ENCODE assay signal across 1 cellular context in the genomic region with DNA sequence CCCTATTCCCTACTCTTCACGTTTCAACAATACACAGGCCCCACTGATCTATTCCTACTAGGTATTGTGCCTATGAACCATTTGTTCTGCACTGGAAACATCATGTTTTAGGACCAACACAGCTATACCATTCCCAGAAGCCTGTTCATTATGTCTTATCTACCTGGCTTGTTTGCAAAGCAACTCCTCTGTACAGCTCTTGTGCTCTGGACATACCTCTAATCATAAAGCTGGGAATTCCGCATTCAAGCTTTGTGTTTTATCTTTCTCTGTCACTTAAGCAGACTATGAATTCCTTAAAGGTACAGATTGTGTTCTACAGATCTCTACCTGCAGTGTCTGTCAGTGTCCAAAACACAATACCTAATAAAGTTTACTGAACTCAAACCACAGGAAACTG.
TF ChIP-seq lines count a peak whose summit lies in the region.

No MANE protein-coding gene starts in this region.

TF ChIP-seq in WTC11, 78 proteins besides CTCF, POLR2A, EP300 and RAD21 (continued from another document):
- no peak for TF ChIP-seq ARID4B (CRISPR knock-in tag; IDR thresholded peaks at IDR 0.05; ENCODE audit: borderline replicate concordance)
- no peak for TF ChIP-seq TEAD4 (CRISPR knock-in tag; IDR thresholded peaks at IDR 0.05)
- no peak for TF ChIP-seq CREB1 (CRISPR knock-in tag; IDR thresholded peaks at IDR 0.05)
- no peak for TF ChIP-seq TEAD1 (CRISPR knock-in tag; IDR thresholded peaks at IDR 0.05)
- TF ChIP-seq EMX1 (CRISPR knock-in tag; IDR thresholded peaks at IDR 0.05), result no peak
- no peak for TF ChIP-seq GABPB1 (CRISPR knock-in tag; IDR thresholded peaks at IDR 0.05)
- TF ChIP-seq FOXP1 (CRISPR knock-in tag; IDR thresholded peaks at IDR 0.05; ENCODE audit: borderline replicate concordance), result no peak
- TF ChIP-seq, protein P1, sequence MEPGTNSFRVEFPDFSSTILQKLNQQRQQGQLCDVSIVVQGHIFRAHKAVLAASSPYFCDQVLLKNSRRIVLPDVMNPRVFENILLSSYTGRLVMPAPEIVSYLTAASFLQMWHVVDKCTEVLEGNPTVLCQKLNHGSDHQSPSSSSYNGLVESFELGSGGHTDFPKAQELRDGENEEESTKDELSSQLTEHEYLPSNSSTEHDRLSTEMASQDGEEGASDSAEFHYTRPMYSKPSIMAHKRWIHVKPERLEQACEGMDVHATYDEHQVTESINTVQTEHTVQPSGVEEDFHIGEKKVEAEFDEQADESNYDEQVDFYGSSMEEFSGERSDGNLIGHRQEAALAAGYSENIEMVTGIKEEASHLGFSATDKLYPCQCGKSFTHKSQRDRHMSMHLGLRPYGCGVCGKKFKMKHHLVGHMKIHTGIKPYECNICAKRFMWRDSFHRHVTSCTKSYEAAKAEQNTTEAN (CRISPR knock-in tag; IDR thresholded peaks at IDR 0.05), result no peak
- TF ChIP-seq RELA (CRISPR knock-in tag; IDR thresholded peaks at IDR 0.05; ENCODE audit: borderline replicate concordance), result no peak
- no peak for TF ChIP-seq HMGXB4 (CRISPR knock-in tag; IDR thresholded peaks at IDR 0.05)
- TF ChIP-seq RORB (CRISPR knock-in tag; IDR thresholded peaks at IDR 0.05), result no peak
- TF ChIP-seq IRF2 (CRISPR knock-in tag; IDR thresholded peaks at IDR 0.05; ENCODE audit: borderline replicate concordance, low read depth), result no peak
- TF ChIP-seq JUN (CRISPR knock-in tag; IDR thresholded peaks at IDR 0.05), result no peak
- TF ChIP-seq AFF4 (CRISPR knock-in tag; IDR thresholded peaks at IDR 0.05; ENCODE audit: borderline replicate concordance), result no peak
